ENCODE assay signal across 10 cellular contexts in the genomic region with DNA sequence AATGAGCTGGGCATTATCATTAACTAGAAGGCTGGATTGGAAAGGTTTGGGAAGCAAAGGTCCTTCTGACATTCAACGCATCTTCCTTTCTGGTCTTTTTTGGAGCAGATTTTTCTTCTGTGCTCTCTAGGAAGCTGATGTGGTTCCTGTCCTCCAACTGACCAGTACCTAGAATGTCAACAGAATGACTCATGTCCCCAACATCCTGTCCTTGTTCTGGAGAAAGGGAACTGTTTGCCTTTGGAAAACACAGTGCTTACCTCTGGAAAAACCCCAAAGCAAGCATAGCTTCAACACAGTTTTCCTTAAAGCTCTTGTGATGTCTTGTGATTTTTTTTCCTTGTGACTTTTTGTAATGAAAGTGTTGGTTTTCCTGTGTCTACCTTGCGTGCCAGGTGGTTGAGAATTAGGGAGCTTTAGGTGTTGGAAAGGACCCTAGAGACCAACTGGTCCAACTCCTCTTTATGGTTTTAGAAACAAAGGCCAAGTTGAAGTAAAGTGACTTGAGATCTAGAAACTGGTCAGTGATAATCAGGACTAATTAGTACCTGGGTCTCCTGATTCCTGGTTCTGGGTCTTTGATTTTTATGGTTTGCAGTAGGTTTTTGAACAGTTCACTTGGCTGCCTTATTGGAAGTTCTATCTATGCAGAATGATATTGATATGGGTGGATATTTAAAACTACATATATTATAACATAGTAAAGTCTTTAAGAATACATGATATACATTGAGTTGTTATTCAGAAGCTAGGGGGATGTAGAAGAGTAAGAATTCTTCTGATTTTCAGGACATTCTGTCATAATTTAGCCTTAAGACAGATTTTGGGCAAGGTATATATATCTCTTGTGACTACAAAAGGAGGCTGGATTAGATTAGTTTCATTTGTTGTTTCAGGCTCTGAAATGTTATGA.
DNase-seq lines count a peak whose midpoint lies in the region; ATAC-seq and TF ChIP-seq lines count a peak whose summit lies in the region.
"Had no signal": no experiment of that assay in that cellular context is flagged by ENCODE, and none has a peak within 500 bp of the region (broad histone marks: within the 10 kb centered on the region; RNA-seq: fewer than 3 reads in every experiment).

No MANE protein-coding gene starts in this region.

- no peak overlapping the region for H3K4me3 ChIP-seq in skeletal muscle satellite cell (ENCODE audit: low read length)

- H3K4me3 Mint-ChIP-seq in endothelial cell (ENCODE audit: unreplicated experiment) = no peak overlapping the region
- H3K4me3 Mint-ChIP-seq in activated CD8-positive, alpha-beta T cell treated with anti-CD3 and anti-CD28 coated beads for 36 hours = no peak overlapping the region

- H3K4me1 Mint-ChIP-seq in endothelial cell (ENCODE audit: unreplicated experiment) = peaks cover 65% of the 10 kb centered on the region
- peaks cover 12% of the 10 kb centered on the region for H3K4me1 Mint-ChIP-seq in activated CD8-positive, alpha-beta T cell treated with anti-CD3 and anti-CD28 coated beads for 36 hours (ENCODE audit: low read depth)

- peak overlapping the region; percentile 70 for H3K27ac Mint-ChIP-seq in endothelial cell (ENCODE audit: unreplicated experiment)
- no peak overlapping the region for H3K27ac Mint-ChIP-seq in activated CD8-positive, alpha-beta T cell treated with anti-CD3 and anti-CD28 coated beads for 36 hours

- POLR2A ChIA-PET in activated CD8-positive, alpha-beta T cell treated with anti-CD3 and anti-CD28 coated beads for 36 hours (lab: Charles Lee) = no interaction called here

- peak overlapping the region; percentile 39 for H3K4me2 ChIP-seq in skeletal muscle satellite cell (ENCODE audit: low read length)

- H3K27me3 Mint-ChIP-seq in endothelial cell (ENCODE audit: unreplicated experiment) = peaks cover 5% of the 10 kb centered on the region
- H3K27me3 Mint-ChIP-seq in activated CD8-positive, alpha-beta T cell treated with anti-CD3 and anti-CD28 coated beads for 36 hours = peaks cover 16% of the 10 kb centered on the region

- TF ChIP-seq CTCF in endothelial cell (IDR thresholded peaks at IDR 0.05; ENCODE audit: unreplicated experiment) = no peak
- TF ChIP-seq CTCF in activated CD8-positive, alpha-beta T cell treated with anti-CD3 and anti-CD28 coated beads for 36 hours (IDR thresholded peaks at IDR 0.05) = no peak

- no peaks in the 10 kb centered on the region for H3K27me3 ChIP-seq in skeletal muscle satellite cell (ENCODE audit: control insufficient read depth, insufficient read depth, low read length)

- H3K9ac ChIP-seq in skeletal muscle satellite cell (ENCODE audit: low read depth, low read length) = no peak overlapping the region

- peak; percentile 37 for DNase-seq in HT-29 (ENCODE audit: low spot score)
- peak; percentile 10 for DNase-seq in endothelial cell (ENCODE audit: low spot score)
- no peak for DNase-seq in activated CD8-positive, alpha-beta T cell treated with anti-CD3 and anti-CD28 coated beads for 36 hours
- DNase-seq in NCI-H2196 treated with DMSO at 0.1 percent for 48 hours (lab: John Stamatoyannopoulos, UW; ENCODE audit: unreplicated experiment) = no peak
- DNase-seq: SHP77 treated with DMSO at 0.1 percent for 48 hours; stimulated activated CD4-positive, alpha-beta T cell treated with anti-CD3 and anti-CD28 coated beads, Interleukin-1b, Interleukin-23, amount 100 ng/mL, for 48 hours had no signal

- no peaks in the 10 kb centered on the region for H3K36me3 Mint-ChIP-seq in endothelial cell (ENCODE audit: low read depth, unreplicated experiment)
- no peaks in the 10 kb centered on the region for H3K36me3 Mint-ChIP-seq in activated CD8-positive, alpha-beta T cell treated with anti-CD3 and anti-CD28 coated beads for 36 hours (ENCODE audit: low read depth)

- no peaks in the 10 kb centered on the region for H3K36me3 ChIP-seq in skeletal muscle satellite cell (ENCODE audit: insufficient read depth, low read length)

- H3K9me3 Mint-ChIP-seq in endothelial cell (ENCODE audit: unreplicated experiment) = no peaks in the 10 kb centered on the region
- no peaks in the 10 kb centered on the region for H3K9me3 Mint-ChIP-seq in activated CD8-positive, alpha-beta T cell treated with anti-CD3 and anti-CD28 coated beads for 36 hours

- intact Hi-C loops in activated CD8-positive, alpha-beta T cell treated with anti-CD3 and anti-CD28 coated beads for 36 hours (cut with micrococcal nuclease) = no loop called here

- H3K9me3 ChIP-seq in skeletal muscle satellite cell (replicated peaks; ENCODE audit: low read length) = no peaks in the 10 kb centered on the region

- ATAC-seq in GM18868 (IDR thresholded peaks at IDR 0.05; ENCODE audit: unreplicated experiment) (peak; percentile 2), GM21528 (IDR thresholded peaks at IDR 0.05; ENCODE audit: low FRiP score, unreplicated experiment) (no peak)
- no peak for ATAC-seq in activated CD8-positive, alpha-beta T cell treated with anti-CD3 and anti-CD28 coated beads for 36 hours
- no peak for ATAC-seq in activated CD4-positive, CD25-positive, alpha-beta regulatory T cell treated with anti-CD3 and anti-CD28 coated beads, Interleukin-2, amount 50 U/mL, for 24 hours

- CTCF ChIA-PET in activated CD8-positive, alpha-beta T cell treated with anti-CD3 and anti-CD28 coated beads for 36 hours (lab: Charles Lee) = no interaction called here

- H3K4me1 ChIP-seq in skeletal muscle satellite cell (ENCODE audit: control insufficient read depth, insufficient read depth, low read length) = peaks cover 41% of the 10 kb centered on the region

Comparison
In these comparisons a context has a peak if more than half of its experiments do, and no peak if none do; other contexts are left out.
1. DNase-seq: peak in HT-29 (single experiment) and endothelial cell (single experiment); none in activated CD8-positive, alpha-beta T cell treated with anti-CD3 and anti-CD28 coated beads for 36 hours (single experiment) and NCI-H2196 treated with DMSO at 0.1 percent for 48 hours (single experiment).